Comparison of ENCODE assay signal across 1 cellular context in the genomic region with DNA sequence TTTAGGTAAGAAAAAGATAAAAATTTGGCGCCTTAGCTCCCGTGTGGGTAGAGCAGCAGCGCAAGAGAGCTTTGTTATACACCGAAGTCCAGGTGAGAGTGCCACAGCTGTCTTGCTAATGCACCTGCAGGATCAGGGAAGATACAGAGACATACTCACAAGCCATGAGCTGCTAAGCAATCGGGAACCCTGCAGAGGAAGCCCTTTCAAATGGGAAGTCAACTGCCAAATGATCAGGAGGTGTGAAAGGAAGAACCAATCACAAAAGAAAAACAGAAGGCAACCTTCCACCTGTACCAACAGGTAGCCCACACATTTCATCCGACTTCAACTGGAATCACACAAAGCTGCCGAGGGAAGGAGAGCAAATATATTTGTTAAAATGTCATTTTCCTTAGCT.
A peak's percentile ranks its signal among the peaks of the same experiment; 100 is the strongest.
TF ChIP-seq lines count a peak whose summit lies in the region.

No MANE protein-coding gene starts in this region.

TF ChIP-seq in WTC11, 78 proteins besides CTCF, POLR2A, EP300 and RAD21 (continued from another document):
- TF ChIP-seq, protein P1, sequence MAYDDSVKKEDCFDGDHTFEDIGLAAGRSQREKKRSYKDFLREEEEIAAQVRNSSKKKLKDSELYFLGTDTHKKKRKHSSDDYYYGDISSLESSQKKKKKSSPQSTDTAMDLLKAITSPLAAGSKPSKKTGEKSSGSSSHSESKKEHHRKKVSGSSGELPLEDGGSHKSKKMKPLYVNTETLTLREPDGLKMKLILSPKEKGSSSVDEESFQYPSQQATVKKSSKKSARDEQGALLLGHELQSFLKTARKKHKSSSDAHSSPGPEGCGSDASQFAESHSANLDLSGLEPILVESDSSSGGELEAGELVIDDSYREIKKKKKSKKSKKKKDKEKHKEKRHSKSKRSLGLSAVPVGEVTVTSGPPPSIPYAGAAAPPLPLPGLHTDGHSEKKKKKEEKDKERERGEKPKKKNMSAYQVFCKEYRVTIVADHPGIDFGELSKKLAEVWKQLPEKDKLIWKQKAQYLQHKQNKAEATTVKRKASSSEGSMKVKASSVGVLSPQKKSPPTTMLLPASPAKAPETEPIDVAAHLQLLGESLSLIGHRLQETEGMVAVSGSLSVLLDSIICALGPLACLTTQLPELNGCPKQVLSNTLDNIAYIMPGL (CRISPR knock-in tag; IDR thresholded peaks at IDR 0.05): no peak
- TF ChIP-seq NFE2L1 (CRISPR knock-in tag; IDR thresholded peaks at IDR 0.05): 0 out of 2 replicates have a peak, but pooled peaks have one; percentile 49
- TF ChIP-seq FOXK1 (CRISPR knock-in tag; IDR thresholded peaks at IDR 0.05): peak; percentile 50; the same call in 1 of the 2 replicates
- TF ChIP-seq ETV6 (CRISPR knock-in tag; IDR thresholded peaks at IDR 0.05): peak; percentile 71; the same call in 1 of the 2 replicates
- TF ChIP-seq MAX (CRISPR knock-in tag; IDR thresholded peaks at IDR 0.05): peak; percentile 79
- no peak for TF ChIP-seq NFATC4 (CRISPR knock-in tag; IDR thresholded peaks at IDR 0.05)
